In the genomic region with DNA sequence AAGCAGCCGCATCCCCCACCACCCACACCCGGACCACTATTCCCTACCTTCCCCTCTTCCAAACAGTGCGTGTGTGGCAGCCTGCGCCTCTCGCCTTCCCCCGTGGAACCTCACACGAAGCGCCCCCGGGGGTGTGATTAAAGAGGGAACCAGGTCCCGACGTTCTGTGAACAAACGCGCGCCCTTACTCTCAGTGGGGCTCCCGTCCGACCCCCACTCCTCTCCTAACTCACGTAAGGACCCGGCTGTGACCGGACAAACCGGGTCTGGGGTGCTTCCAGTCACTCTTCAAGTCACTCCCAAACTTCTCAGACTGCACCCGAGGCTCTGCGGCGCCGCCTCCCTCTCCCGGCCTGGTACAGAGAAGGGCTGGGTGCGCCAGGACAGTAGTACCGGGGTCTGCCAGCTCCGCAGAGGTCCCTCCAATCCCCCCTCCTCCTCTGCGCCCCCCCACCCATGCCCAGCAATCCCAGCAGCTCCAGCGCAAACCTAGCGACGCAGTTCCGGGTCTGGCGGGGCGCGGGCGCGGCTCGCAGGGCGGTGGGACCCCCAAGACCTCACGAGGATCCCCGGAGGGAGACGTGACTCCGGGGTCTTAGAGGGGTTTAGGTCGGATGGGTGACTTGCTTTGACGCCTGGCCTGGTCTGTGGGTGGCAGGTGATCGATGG, we compare ENCODE assay signal across 9 cellular contexts. TPM values are rescaled to one million over a fixed set of nuclear protein-coding genes. Genes with fewer than 3 reads are reported as not detected.
A peak's percentile ranks its signal among the peaks of the same experiment; 100 is the strongest.
DNase-seq lines count a peak whose midpoint lies in the region; ATAC-seq and TF ChIP-seq lines count a peak whose summit lies in the region.
"Had no signal": no experiment of that assay in that cellular context is flagged by ENCODE, and none has a peak within 500 bp of the region (broad histone marks: within the 10 kb centered on the region; RNA-seq: fewer than 3 reads in every experiment).

No MANE protein-coding gene starts in this region.

- peaks cover 70% of the 10 kb centered on the region for H3K27me3 Mint-ChIP-seq in neural progenitor cell (ENCODE audit: insufficient read depth, low read depth)

- H3K27me3 ChIP-seq in right atrium auricular region (peaks cover 0 to 6% of the 10 kb centered on the region in 2 donors), neural progenitor cell (peaks cover 100% of the 10 kb centered on the region)

- peaks cover 12% of the 10 kb centered on the region for H4K20me1 ChIP-seq in neural progenitor cell (ENCODE audit: low read depth)

- H3F3A ChIP-seq in neural progenitor cell (ENCODE audit: low read depth) = no peaks in the 10 kb centered on the region

- TF ChIP-seq CTCF in right atrium auricular region (IDR thresholded peaks at IDR 0.05) = no peak
- TF ChIP-seq CTCF in neural progenitor cell (IDR thresholded peaks at IDR 0.05) = no peak

- H3K4me1 ChIP-seq in right atrium auricular region = peaks cover 0 to 15% of the 10 kb centered on the region in 2 donors
- peaks cover 5% of the 10 kb centered on the region for H3K4me1 ChIP-seq in neural progenitor cell

- H3K9ac ChIP-seq in neural progenitor cell = no peak overlapping the region

- ATAC-seq in Right ventricle myocardium inferior = peak; percentile 29
- ATAC-seq in HG03432 (IDR thresholded peaks at IDR 0.05; ENCODE audit: unreplicated experiment) = no peak

- H3K27ac ChIP-seq in right atrium auricular region (no peak overlapping the region), neural progenitor cell (no peak overlapping the region)

- H3K4me1 Mint-ChIP-seq in neural progenitor cell = no peaks in the 10 kb centered on the region

- intact Hi-C loops in Right ventricle myocardium inferior (cut with DNase I) = no loop called here
- intact Hi-C loops in cardiac septum (cut with DNase I) = no loop called here

- H3K27ac Mint-ChIP-seq in neural progenitor cell = no peak overlapping the region

- H3K79me2 ChIP-seq in neural progenitor cell (ENCODE audit: low read depth) = no peaks in the 10 kb centered on the region

- H3K4me3 Mint-ChIP-seq in neural progenitor cell = peak overlapping the region; percentile 34

- H3K36me3 Mint-ChIP-seq in neural progenitor cell = no peaks in the 10 kb centered on the region

- no peaks in the 10 kb centered on the region for H3K9me3 Mint-ChIP-seq in neural progenitor cell

- DNase-seq in Right ventricle myocardium inferior (ENCODE audit: missing footprints) = no peak
- no peak for DNase-seq in cardiac septum (ENCODE audit: low spot score)
- DNase-seq in right atrium auricular region (ENCODE audit: low spot score) = no peak
- peak; percentile 27 for DNase-seq in neural progenitor cell (ENCODE audit: low spot score)
- no peak for DNase-seq in stimulated activated CD4-positive, alpha-beta T cell treated with anti-CD3 and anti-CD28 coated beads, Interleukin-15, amount 100 ng/mL, for 24 hours
- DNase-seq in stimulated activated CD4-positive, alpha-beta T cell treated with anti-CD3 and anti-CD28 coated beads, Interleukin-2, amount 100 ng/mL, for 24 hours = no peak
- no peak for DNase-seq in HT-29 (ENCODE audit: low spot score)
- DNase-seq: NCI-H774 had no signal

- H3K4me3 ChIP-seq in right atrium auricular region (peak overlapping the region; percentile 20 to 48), neural progenitor cell (peak overlapping the region; percentile 42)

- H3K36me3 ChIP-seq in right atrium auricular region = no peaks in the 10 kb centered on the region
- H3K36me3 ChIP-seq in neural progenitor cell = no peaks in the 10 kb centered on the region

- no peaks in the 10 kb centered on the region for H3K9me3 ChIP-seq in right atrium auricular region
- no peaks in the 10 kb centered on the region for H3K9me3 ChIP-seq in neural progenitor cell (ENCODE audit: low read depth)

- peak overlapping the region; percentile 30 for H2AFZ ChIP-seq in neural progenitor cell (replicated peaks)

- H3K4me2 ChIP-seq in neural progenitor cell = peak overlapping the region; percentile 76

RNA-seq across cellular contexts. Expression of a gene that starts 0.6 kb away (rescaled TPM):
- total RNA-seq in Right ventricle myocardium inferior = 0.68 TPM
- 0.73 TPM for total RNA-seq in cardiac septum
- total RNA-seq in right atrium auricular region = 1 to 10 TPM in 1 of 2 donors, under 1 TPM in 1; 0.41 to 2.7 TPM
- total RNA-seq in neural progenitor cell (ENCODE audit: low replicate concordance) = not detected in 2 replicates
- total RNA-seq in HT-29 (2014; rRNA removed; shearing (Covaris generic)) = 0.23 and 0.26 TPM in 2 replicates

RNA-seq across cellular contexts. Expression of a gene that starts 0.7 kb away (rescaled TPM):
- total RNA-seq in Right ventricle myocardium inferior (1.0 TPM), cardiac septum (0.59 TPM), right atrium auricular region (1 to 10 TPM; 1.1 to 3.6 TPM), neural progenitor cell (ENCODE audit: low replicate concordance) (0.09 and 0.30 TPM in 2 replicates)
- 1.5 and 3.1 TPM in 2 replicates for total RNA-seq in HT-29 (2014; rRNA removed; shearing (Covaris generic))

RNA-seq across cellular contexts. Expression of a gene that starts 15.0 kb away (rescaled TPM):
- not detected for total RNA-seq in Right ventricle myocardium inferior
- total RNA-seq in cardiac septum = not detected
- not detected for total RNA-seq in right atrium auricular region
- not detected in 2 replicates for total RNA-seq in neural progenitor cell (ENCODE audit: low replicate concordance)
- not detected in 2 replicates for total RNA-seq in HT-29 (2014; rRNA removed; shearing (Covaris generic))

RNA-seq across cellular contexts. Expression of a gene that starts 15.1 kb away (rescaled TPM):
- total RNA-seq in Right ventricle myocardium inferior (0.08 TPM), cardiac septum (0.19 TPM), right atrium auricular region (under 1 TPM; 0.08 to 0.11 TPM), neural progenitor cell (ENCODE audit: low replicate concordance) (not detected in 2 replicates)
- total RNA-seq in HT-29 (2014; rRNA removed; shearing (Covaris generic)) = 0.08 TPM in 2 replicates

RNA-seq across cellular contexts. Expression of a gene that starts 58.7 kb away (rescaled TPM):
- total RNA-seq in Right ventricle myocardium inferior (3.9 TPM), cardiac septum (4.2 TPM), right atrium auricular region (10 to 100 TPM in 1 of 2 donors, 1 to 10 TPM in 1; 4.7 to 12.0 TPM), neural progenitor cell (ENCODE audit: low replicate concordance) (32.2 and 53.7 TPM in 2 replicates)
- total RNA-seq in HT-29 (2014; rRNA removed; shearing (Covaris generic)) = 8.6 and 11.2 TPM in 2 replicates
